Comparison of ENCODE assay signal across 8 cellular contexts in the genomic region with DNA sequence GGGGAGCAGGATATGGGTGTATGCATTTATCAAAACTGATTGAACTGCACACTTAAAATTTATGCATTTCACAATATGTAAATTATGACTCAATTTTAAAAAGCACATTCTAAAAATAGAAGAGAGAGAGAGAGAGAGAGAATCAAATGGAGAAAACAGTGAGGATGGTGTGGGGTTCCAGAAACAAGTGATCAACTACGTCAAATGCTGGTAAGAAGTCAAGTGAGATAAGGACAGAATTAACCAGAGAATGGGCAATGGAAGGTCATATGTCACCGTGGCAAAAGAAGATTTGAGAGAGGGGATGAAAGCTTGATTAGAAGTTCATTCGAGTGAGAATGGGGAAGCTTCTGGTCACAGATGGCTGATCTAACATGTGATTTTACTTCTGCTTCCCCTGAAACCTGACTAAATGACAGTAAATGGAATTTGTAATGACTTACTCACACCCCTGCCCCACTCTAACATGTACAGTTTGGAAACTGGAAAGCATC.
A peak's percentile ranks its signal among the peaks of the same experiment; 100 is the strongest.
DNase-seq lines count a peak whose midpoint lies in the region; ATAC-seq and TF ChIP-seq lines count a peak whose summit lies in the region.

No MANE protein-coding gene starts in this region.

- peaks cover 0 to 11% (median 6%) of the 10 kb centered on the region in 3 donors for H3K36me3 Mint-ChIP-seq in CD8-positive, alpha-beta memory T cell
- H3K36me3 Mint-ChIP-seq in central memory CD8-positive, alpha-beta T cell (ENCODE audit: insufficient read depth), result peaks cover 6% of the 10 kb centered on the region
- no peaks in the 10 kb centered on the region for H3K36me3 Mint-ChIP-seq in chondrocyte (ENCODE audit: low read depth)

- peaks cover 0 to 3% (median 0%) of the 10 kb centered on the region in 5 donors for H3K9me3 Mint-ChIP-seq in CD8-positive, alpha-beta memory T cell
- no peaks in the 10 kb centered on the region for H3K9me3 Mint-ChIP-seq in central memory CD8-positive, alpha-beta T cell
- H3K9me3 Mint-ChIP-seq in chondrocyte (ENCODE audit: low read depth), result no peaks in the 10 kb centered on the region

- no peaks in the 10 kb centered on the region for H3K36me3 ChIP-seq in CD8-positive, alpha-beta memory T cell (ENCODE audit: insufficient read depth, low read length)

- peaks cover 43% of the 10 kb centered on the region for H3K4me1 ChIP-seq in CD8-positive, alpha-beta memory T cell (ENCODE audit: insufficient read depth, low read length)

- CTCF ChIA-PET in CD8-positive, alpha-beta memory T cell (lab: Charles Lee), result interaction anchor here (1.3 kb wide), 1 partner anchor 324 kb away, joined by 3 read pairs; no protein-coding TSS in a partner anchor

- no peak for DNase-seq in CD8-positive, alpha-beta memory T cell
- no peak for DNase-seq in central memory CD8-positive, alpha-beta T cell (ENCODE audit: low spot score in 2 of 2)
- DNase-seq in foreskin fibroblast (no peak), H4 (ENCODE audit: low spot score) (no peak), chondrocyte (ENCODE audit: low spot score) (no peak)
- no peak for DNase-seq in activated effector memory CD4-positive, alpha-beta T cell treated with anti-CD3 and anti-CD28 coated beads, Interleukin-2, amount 50 U/mL, for 16 hours

- H3K27ac Mint-ChIP-seq in CD8-positive, alpha-beta memory T cell, result peak overlapping the region; percentile 24 to 94 (median 76)
- H3K27ac Mint-ChIP-seq in central memory CD8-positive, alpha-beta T cell (ENCODE audit: low read depth), result peak overlapping the region; percentile 75
- H3K27ac Mint-ChIP-seq in chondrocyte (ENCODE audit: unreplicated experiment), result no peak overlapping the region

- H3K27me3 ChIP-seq in CD8-positive, alpha-beta memory T cell (ENCODE audit: insufficient read depth, low read length, poor library complexity, severe bottlenecking), result no peaks in the 10 kb centered on the region

- H3K4me3 ChIP-seq in CD8-positive, alpha-beta memory T cell (ENCODE audit: low read length), result no peak overlapping the region
- no peak overlapping the region for H3K4me3 ChIP-seq in foreskin fibroblast (ENCODE audit: low read depth in 1 of 2, low read length in 2 of 2)

- TF ChIP-seq CTCF in foreskin fibroblast (IDR thresholded peaks at IDR 0.05; ENCODE audit: low read depth, low read length), result no peak
- no peak for TF ChIP-seq CTCF in chondrocyte (IDR thresholded peaks at IDR 0.05)

- POLR2A ChIA-PET in CD8-positive, alpha-beta memory T cell (lab: Charles Lee), result no interaction called here

- H3K4me1 Mint-ChIP-seq in CD8-positive, alpha-beta memory T cell, result peaks cover 57 to 75% (median 74%) of the 10 kb centered on the region in 3 donors
- peaks cover 59% of the 10 kb centered on the region for H3K4me1 Mint-ChIP-seq in central memory CD8-positive, alpha-beta T cell
- H3K4me1 Mint-ChIP-seq in chondrocyte (ENCODE audit: low read depth), result no peaks in the 10 kb centered on the region

- H3K4me3 Mint-ChIP-seq in CD8-positive, alpha-beta memory T cell, result peak overlapping the region in 5 of 7 donors; percentile 6 to 79 (median 28)
- peak overlapping the region; percentile 2 for H3K4me3 Mint-ChIP-seq in central memory CD8-positive, alpha-beta T cell
- H3K4me3 Mint-ChIP-seq in chondrocyte (ENCODE audit: unreplicated experiment), result no peak overlapping the region

- ATAC-seq in GM21367 (IDR thresholded peaks at IDR 0.05; ENCODE audit: unreplicated experiment), result peak; percentile 63
- ATAC-seq in HG03575 (IDR thresholded peaks at IDR 0.05; ENCODE audit: extremely low read depth, insufficient number of reproducible peaks, low FRiP score, unreplicated experiment), result peak; percentile 33
- no peak for ATAC-seq in central memory CD8-positive, alpha-beta T cell (replicated peaks; ENCODE audit: extremely low read depth, poor library complexity, severe bottlenecking)

- H3K27me3 Mint-ChIP-seq in CD8-positive, alpha-beta memory T cell, result peaks cover 0 to 2% of the 10 kb centered on the region in 2 donors
- no peaks in the 10 kb centered on the region for H3K27me3 Mint-ChIP-seq in central memory CD8-positive, alpha-beta T cell
- H3K27me3 Mint-ChIP-seq in chondrocyte (ENCODE audit: low read depth), result no peaks in the 10 kb centered on the region

- H3K27ac ChIP-seq in CD8-positive, alpha-beta memory T cell (ENCODE audit: low read depth, low read length), result no peak overlapping the region

- H3K9me3 ChIP-seq in CD8-positive, alpha-beta memory T cell (ENCODE audit: low read length), result no peaks in the 10 kb centered on the region
